Comparison of ENCODE assay signal across 15 cellular contexts in the genomic region with DNA sequence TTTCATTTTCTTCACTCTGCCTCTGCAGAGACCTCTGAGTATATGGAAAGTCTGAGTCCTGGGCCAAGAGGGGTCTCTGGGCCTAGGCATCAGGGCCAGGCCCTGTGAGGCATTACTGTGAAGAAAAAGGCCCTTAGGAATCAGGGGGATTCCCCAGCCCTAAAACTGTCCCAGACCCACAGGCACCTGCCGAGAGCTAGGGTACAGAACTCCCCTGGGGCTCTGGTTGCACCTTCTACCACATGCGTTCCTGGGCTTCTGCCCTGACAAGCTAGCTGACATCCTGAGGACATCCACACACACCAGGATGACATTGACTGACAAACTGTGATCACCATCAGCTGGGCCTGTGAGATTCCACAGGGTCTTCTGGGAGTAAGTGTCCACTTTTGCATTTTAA.
A peak's percentile ranks its signal among the peaks of the same experiment; 100 is the strongest.
DNase-seq lines count a peak whose midpoint lies in the region; ATAC-seq, FAIRE-seq and TF ChIP-seq lines count a peak whose summit lies in the region.
"Had no signal": no experiment of that assay in that cellular context is flagged by ENCODE, and none has a peak within 500 bp of the region (broad histone marks: within the 10 kb centered on the region; RNA-seq: fewer than 3 reads in every experiment).

No MANE protein-coding gene starts in this region.

- H3K4me1 ChIP-seq in DND-41 (ENCODE audit: insufficient read depth, low read length), result no peaks in the 10 kb centered on the region

- peaks cover 7% of the 10 kb centered on the region for H3K27me3 ChIP-seq in DND-41 (ENCODE audit: insufficient read depth, low read length, poor library complexity)
- H3K27me3 ChIP-seq: esophagus muscularis mucosa had no signal

- H3K9ac ChIP-seq in DND-41 (ENCODE audit: low read depth, low read length), result no peak overlapping the region

- H3K36me3 ChIP-seq in DND-41 (ENCODE audit: insufficient read depth, low read length), result no peaks in the 10 kb centered on the region
- H3K36me3 ChIP-seq: esophagus muscularis mucosa had no signal

- no peak overlapping the region for H2AFZ ChIP-seq in DND-41 (ENCODE audit: low read depth, low read length)

- peak; percentile 90 for FAIRE-seq in GM19239 (lab: Jason Lieb, UNC)
- FAIRE-seq: H1 had no signal

- no peak for TF ChIP-seq CTCF in DND-41 (IDR thresholded peaks at IDR 0.05; ENCODE audit: borderline replicate concordance, extremely low read depth, low read length, poor library complexity, severe bottlenecking)

- H3K79me2 ChIP-seq in DND-41 (ENCODE audit: insufficient read depth, low read length), result no peaks in the 10 kb centered on the region

- no peaks in the 10 kb centered on the region for H3K9me3 ChIP-seq in DND-41 (ENCODE audit: insufficient read depth, low read length, severe bottlenecking)
- H3K9me3 ChIP-seq: esophagus muscularis mucosa had no signal

- H3K27ac ChIP-seq in DND-41 (ENCODE audit: low read length), result no peak overlapping the region
- H3K27ac ChIP-seq: esophagus muscularis mucosa had no signal

- H3K4me2 ChIP-seq in DND-41 (ENCODE audit: insufficient read depth, low read length), result no peak overlapping the region

- ATAC-seq in DND-41 (ENCODE audit: insufficient read depth, low read depth), result peak; percentile 31; the same call in 1 of the 3 replicates
- peak; percentile 87 for ATAC-seq in HG02610 (IDR thresholded peaks at IDR 0.05; ENCODE audit: unreplicated experiment)
- peak; percentile 89 for ATAC-seq in HG03432 (IDR thresholded peaks at IDR 0.05; ENCODE audit: unreplicated experiment)
- ATAC-seq: WTC11 had no signal

- H3K4me3 ChIP-seq in DND-41 (ENCODE audit: low read depth in 1 of 2, low read length in 2 of 2), result no peak overlapping the region
- H3K4me3 ChIP-seq: esophagus muscularis mucosa, skin epidermis had no signal

- no peaks in the 10 kb centered on the region for H4K20me1 ChIP-seq in DND-41 (ENCODE audit: insufficient read depth, low read length)

- DNase-seq in DND-41 (no peak), GM19239 (ENCODE audit: insufficient read length, low spot score) (peak; percentile 24), NCI-H2081 treated with DMSO at 0.1 percent for 48 hours (lab: John Stamatoyannopoulos, UW) (no peak), SIG-M5 (lab: John Stamatoyannopoulos, UW) (no peak), DMS79 (lab: John Stamatoyannopoulos, UW) (no peak)
- no peak for DNase-seq in stimulated activated CD4-positive, alpha-beta T cell treated with anti-CD3 and anti-CD28 coated beads, Interleukin-4, amount 100 ng/mL, for 1 hour
- DNase-seq: activated effector memory CD4-positive, alpha-beta T cell treated with Interleukin-2 at 50 U/mL for 16 hours; caudate nucleus; RPMI8226 had no signal

Comparison
In these comparisons a context has a peak if more than half of its experiments do, and no peak if none do; other contexts are left out.
1. ATAC-seq: peak in every context shown above with its lines; median percentile 89 in HG03432; 87 in HG02610; 31 in DND-41.